In the genomic region with DNA sequence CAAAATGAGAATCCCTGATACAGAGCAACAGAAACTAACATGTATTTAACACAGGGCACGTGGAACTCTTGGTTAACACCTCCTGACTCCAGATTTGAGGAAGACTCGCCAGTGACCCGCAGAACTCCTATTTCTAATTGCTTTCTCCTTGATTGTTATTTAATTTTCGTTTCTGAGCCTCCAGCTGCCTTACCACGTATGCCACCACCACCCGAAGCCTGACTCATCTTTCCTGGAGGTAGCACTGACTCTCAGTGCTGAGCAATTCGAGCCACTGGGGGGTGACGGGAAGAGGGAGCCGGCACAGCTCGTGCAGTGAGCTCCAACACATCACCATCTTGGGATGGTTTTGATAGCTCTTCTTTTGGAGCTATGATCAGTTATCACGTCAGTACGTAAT, we compare ENCODE assay signal across 1 cellular context.
TF ChIP-seq lines count a peak whose summit lies in the region.

No MANE protein-coding gene starts in this region.

TF ChIP-seq in HepG2, 621 proteins besides CTCF, POLR2A, EP300 and RAD21 (continued from another document):
- TF ChIP-seq, protein P1, sequence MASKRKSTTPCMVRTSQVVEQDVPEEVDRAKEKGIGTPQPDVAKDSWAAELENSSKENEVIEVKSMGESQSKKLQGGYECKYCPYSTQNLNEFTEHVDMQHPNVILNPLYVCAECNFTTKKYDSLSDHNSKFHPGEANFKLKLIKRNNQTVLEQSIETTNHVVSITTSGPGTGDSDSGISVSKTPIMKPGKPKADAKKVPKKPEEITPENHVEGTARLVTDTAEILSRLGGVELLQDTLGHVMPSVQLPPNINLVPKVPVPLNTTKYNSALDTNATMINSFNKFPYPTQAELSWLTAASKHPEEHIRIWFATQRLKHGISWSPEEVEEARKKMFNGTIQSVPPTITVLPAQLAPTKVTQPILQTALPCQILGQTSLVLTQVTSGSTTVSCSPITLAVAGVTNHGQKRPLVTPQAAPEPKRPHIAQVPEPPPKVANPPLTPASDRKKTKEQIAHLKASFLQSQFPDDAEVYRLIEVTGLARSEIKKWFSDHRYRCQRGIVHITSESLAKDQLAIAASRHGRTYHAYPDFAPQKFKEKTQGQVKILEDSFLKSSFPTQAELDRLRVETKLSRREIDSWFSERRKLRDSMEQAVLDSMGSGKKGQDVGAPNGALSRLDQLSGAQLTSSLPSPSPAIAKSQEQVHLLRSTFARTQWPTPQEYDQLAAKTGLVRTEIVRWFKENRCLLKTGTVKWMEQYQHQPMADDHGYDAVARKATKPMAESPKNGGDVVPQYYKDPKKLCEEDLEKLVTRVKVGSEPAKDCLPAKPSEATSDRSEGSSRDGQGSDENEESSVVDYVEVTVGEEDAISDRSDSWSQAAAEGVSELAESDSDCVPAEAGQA (IDR thresholded peaks at IDR 0.05; ENCODE audit: low read depth): no peak
- TF ChIP-seq, protein P1 (CRISPR knock-in tag; IDR thresholded peaks at IDR 0.05; ENCODE audit: borderline replicate concordance): no peak
- no peak for TF ChIP-seq RBM39 (IDR thresholded peaks at IDR 0.05; ENCODE audit: low read depth, low read length, poor library complexity, severe bottlenecking)
- TF ChIP-seq, protein P2, sequence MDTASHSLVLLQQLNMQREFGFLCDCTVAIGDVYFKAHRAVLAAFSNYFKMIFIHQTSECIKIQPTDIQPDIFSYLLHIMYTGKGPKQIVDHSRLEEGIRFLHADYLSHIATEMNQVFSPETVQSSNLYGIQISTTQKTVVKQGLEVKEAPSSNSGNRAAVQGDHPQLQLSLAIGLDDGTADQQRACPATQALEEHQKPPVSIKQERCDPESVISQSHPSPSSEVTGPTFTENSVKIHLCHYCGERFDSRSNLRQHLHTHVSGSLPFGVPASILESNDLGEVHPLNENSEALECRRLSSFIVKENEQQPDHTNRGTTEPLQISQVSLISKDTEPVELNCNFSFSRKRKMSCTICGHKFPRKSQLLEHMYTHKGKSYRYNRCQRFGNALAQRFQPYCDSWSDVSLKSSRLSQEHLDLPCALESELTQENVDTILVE (CRISPR knock-in tag; IDR thresholded peaks at IDR 0.05): no peak
- no peak for TF ChIP-seq ARNTL (CRISPR knock-in tag; IDR thresholded peaks at IDR 0.05)
- no peak for TF ChIP-seq U2AF1 (optimal IDR thresholded peaks at IDR 0.05; ENCODE audit: low read depth, low read length)
- TF ChIP-seq, protein P3, sequence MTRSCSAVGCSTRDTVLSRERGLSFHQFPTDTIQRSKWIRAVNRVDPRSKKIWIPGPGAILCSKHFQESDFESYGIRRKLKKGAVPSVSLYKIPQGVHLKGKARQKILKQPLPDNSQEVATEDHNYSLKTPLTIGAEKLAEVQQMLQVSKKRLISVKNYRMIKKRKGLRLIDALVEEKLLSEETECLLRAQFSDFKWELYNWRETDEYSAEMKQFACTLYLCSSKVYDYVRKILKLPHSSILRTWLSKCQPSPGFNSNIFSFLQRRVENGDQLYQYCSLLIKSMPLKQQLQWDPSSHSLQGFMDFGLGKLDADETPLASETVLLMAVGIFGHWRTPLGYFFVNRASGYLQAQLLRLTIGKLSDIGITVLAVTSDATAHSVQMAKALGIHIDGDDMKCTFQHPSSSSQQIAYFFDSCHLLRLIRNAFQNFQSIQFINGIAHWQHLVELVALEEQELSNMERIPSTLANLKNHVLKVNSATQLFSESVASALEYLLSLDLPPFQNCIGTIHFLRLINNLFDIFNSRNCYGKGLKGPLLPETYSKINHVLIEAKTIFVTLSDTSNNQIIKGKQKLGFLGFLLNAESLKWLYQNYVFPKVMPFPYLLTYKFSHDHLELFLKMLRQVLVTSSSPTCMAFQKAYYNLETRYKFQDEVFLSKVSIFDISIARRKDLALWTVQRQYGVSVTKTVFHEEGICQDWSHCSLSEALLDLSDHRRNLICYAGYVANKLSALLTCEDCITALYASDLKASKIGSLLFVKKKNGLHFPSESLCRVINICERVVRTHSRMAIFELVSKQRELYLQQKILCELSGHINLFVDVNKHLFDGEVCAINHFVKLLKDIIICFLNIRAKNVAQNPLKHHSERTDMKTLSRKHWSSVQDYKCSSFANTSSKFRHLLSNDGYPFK (CRISPR knock-in tag; IDR thresholded peaks at IDR 0.05; ENCODE audit: borderline replicate concordance): no peak
